11 cellular contexts compared by ENCODE assay signal in the genomic region with DNA sequence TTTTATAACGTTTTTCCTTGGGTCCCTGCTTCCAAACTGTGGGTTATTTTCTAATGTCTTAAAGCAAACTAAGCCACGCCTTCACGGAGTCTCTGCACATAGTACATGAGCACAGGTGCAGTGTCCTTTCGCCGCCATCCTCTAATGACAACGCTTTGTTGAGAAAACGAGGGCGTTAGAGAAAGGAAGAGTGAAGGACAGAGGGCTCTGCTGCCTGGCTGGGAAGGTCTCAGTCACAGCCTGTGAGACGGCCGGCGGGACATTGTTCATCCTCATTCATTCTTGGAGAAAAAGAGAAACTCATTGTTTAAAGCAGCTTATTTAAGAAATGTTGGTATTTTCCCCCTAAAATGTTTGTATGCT. TPM values are rescaled to one million over a fixed set of nuclear protein-coding genes. Genes with fewer than 3 reads are reported as not detected.
DNase-seq lines count a peak whose midpoint lies in the region; ATAC-seq and TF ChIP-seq lines count a peak whose summit lies in the region.
"Had no signal": no experiment of that assay in that cellular context is flagged by ENCODE, and none has a peak within 500 bp of the region (broad histone marks: within the 10 kb centered on the region; RNA-seq: fewer than 3 reads in every experiment).

No MANE protein-coding gene starts in this region.

- H3K9me3 ChIP-seq in SU-DHL-6 (ENCODE audit: insufficient read depth, low read length) = no peaks in the 10 kb centered on the region
- H3K9me3 ChIP-seq in gastroesophageal sphincter = no peaks in the 10 kb centered on the region
- H3K9me3 ChIP-seq in skeletal muscle tissue (ENCODE audit: control insufficient read depth in 3 of 3, low read length in 3 of 3) = no peaks in the 10 kb centered on the region

- H3K4me3 Mint-ChIP-seq in HFFc6 = peak overlapping the region; percentile 72
- H3K4me3 Mint-ChIP-seq: activated naive CD4-positive, alpha-beta T cell treated with anti-CD3 and anti-CD28 coated beads for 36 hours had no signal

- no peaks in the 10 kb centered on the region for H3K9me2 ChIP-seq in SU-DHL-6 (replicated peaks; ENCODE audit: insufficient read depth, low read length)

- no peaks in the 10 kb centered on the region for H3K36me3 ChIP-seq in SU-DHL-6 (ENCODE audit: low read length)
- no peaks in the 10 kb centered on the region for H3K36me3 ChIP-seq in gastroesophageal sphincter
- H3K36me3 ChIP-seq in skeletal muscle tissue (ENCODE audit: control insufficient read depth in 3 of 3, insufficient read depth in 3 of 3, low read length in 3 of 3) = no peaks in the 10 kb centered on the region

- no peak for TF ChIP-seq POLR2A in gastroesophageal sphincter (IDR thresholded peaks at IDR 0.05)

- H3K4me1 ChIP-seq in gastroesophageal sphincter (peaks cover 0 to 46% (median 15%) of the 10 kb centered on the region in 3 donors), skeletal muscle tissue (ENCODE audit: control insufficient read depth in 3 of 3, insufficient read depth in 3 of 3, low read length in 3 of 3) (peaks cover 25 to 40% (median 37%) of the 10 kb centered on the region in 3 donors)

- H3K36me3 Mint-ChIP-seq in HFFc6 (ENCODE audit: low read depth) = no peaks in the 10 kb centered on the region

- DNase-seq in HFFc6 (no peak), SIG-M5 (lab: John Stamatoyannopoulos, UW) (no peak), ecto neural progenitor cell (ENCODE audit: low spot score) (no peak), NCI-H2029 (lab: John Stamatoyannopoulos, UW) (no peak)
- no peak for DNase-seq in stimulated activated CD4-positive, alpha-beta T cell treated with anti-CD3 and anti-CD28 coated beads, Interleukin-15, amount 100 ng/mL, for 24 hours
- DNase-seq: occipital lobe had no signal

- no peak overlapping the region for H3K27ac ChIP-seq in SU-DHL-6 (ENCODE audit: low read depth, low read length)
- peak overlapping the region; percentile 15 to 81 (median 74) for H3K27ac ChIP-seq in gastroesophageal sphincter
- peak overlapping the region; percentile 97 for H3K27ac ChIP-seq in skeletal muscle tissue (ENCODE audit: low read depth, low read length)

- H3K9ac ChIP-seq in SU-DHL-6 (ENCODE audit: low read length) (no peak overlapping the region), skeletal muscle tissue (ENCODE audit: low read depth in 1 of 3, low read length in 3 of 3) (peak overlapping the region; percentile 73 to 83 (median 77))

- no peak overlapping the region for H3K4me3 ChIP-seq in SU-DHL-6 (ENCODE audit: insufficient read depth, low read length, poor library complexity, severe bottlenecking)
- H3K4me3 ChIP-seq in gastroesophageal sphincter = peak overlapping the region; percentile 28 to 36
- peak overlapping the region; percentile 48 to 67 (median 58) for H3K4me3 ChIP-seq in skeletal muscle tissue (ENCODE audit: low read length in 3 of 3)

- H3K27me3 ChIP-seq in SU-DHL-6 (ENCODE audit: low read length) = no peaks in the 10 kb centered on the region
- no peaks in the 10 kb centered on the region for H3K27me3 ChIP-seq in gastroesophageal sphincter
- peaks cover 0 to 2% (median 0%) of the 10 kb centered on the region in 3 donors for H3K27me3 ChIP-seq in skeletal muscle tissue (ENCODE audit: control insufficient read depth in 3 of 3, insufficient read depth in 3 of 3, low read length in 3 of 3)

- H3K9me3 Mint-ChIP-seq in HFFc6 = no peaks in the 10 kb centered on the region
- H3K9me3 Mint-ChIP-seq: activated naive CD4-positive, alpha-beta T cell treated with anti-CD3 and anti-CD28 coated beads for 36 hours had no signal

- peaks cover under 1% of the 10 kb centered on the region for H3K27me3 Mint-ChIP-seq in HFFc6 (ENCODE audit: insufficient read depth)

- H3F3A ChIP-seq in SU-DHL-6 (ENCODE audit: insufficient read depth) = no peaks in the 10 kb centered on the region

- WGBS in gastroesophageal sphincter (ENCODE audit: low coverage in 1 of 2), 2 donors = 12 to 35% methylated on average over 6 to 11 of the region's 11 CpGs

- TF ChIP-seq CTCF in HFFc6 (IDR thresholded peaks at IDR 0.05) (no peak), SU-DHL-6 (IDR thresholded peaks at IDR 0.05; ENCODE audit: insufficient read depth, low read length, poor library complexity, severe bottlenecking) (no peak), gastroesophageal sphincter (IDR thresholded peaks at IDR 0.05) (no peak)

- ATAC-seq in gastroesophageal sphincter = no peak

- H3K79me2 ChIP-seq in SU-DHL-6 (ENCODE audit: insufficient read depth, low read length) = no peaks in the 10 kb centered on the region

- peak overlapping the region; percentile 80 for H2AFZ ChIP-seq in SU-DHL-6 (ENCODE audit: low read depth, low read length, severe bottlenecking)

- peaks cover 60% of the 10 kb centered on the region for H3K4me1 Mint-ChIP-seq in HFFc6 (ENCODE audit: low read depth)

- H3K4me2 ChIP-seq in SU-DHL-6 (ENCODE audit: low read depth, low read length, poor library complexity, severe bottlenecking) = no peak overlapping the region

- H4K20me1 ChIP-seq in SU-DHL-6 (ENCODE audit: low read depth, low read length) = no peaks in the 10 kb centered on the region

- H3K27ac Mint-ChIP-seq in HFFc6 = peak overlapping the region; percentile 74; the same call in 1 of the 2 replicates
- H3K27ac Mint-ChIP-seq: activated naive CD4-positive, alpha-beta T cell treated with anti-CD3 and anti-CD28 coated beads for 36 hours had no signal

- TF ChIP-seq EP300 in gastroesophageal sphincter (IDR thresholded peaks at IDR 0.05) = no peak

RNA-seq across cellular contexts. Expression of a gene that starts 9.5 kb away (rescaled TPM):
- under 1 TPM; 0.28 to 0.99 (median 0.61) TPM for total RNA-seq in HFFc6 (2021; fragmentation: NEBNext Ultra II Directional; extraction: Animal tissue kit (Norgen Biotek cat#: 25700))
- total RNA-seq in gastroesophageal sphincter = 1 to 10 TPM; 1.4 to 7.2 (median 4.2) TPM
- total RNA-seq in skeletal muscle tissue = 7.3 TPM
- total RNA-seq: T-helper 1 cell treated with Interleukin-12 subunit alpha and Interleukin-12 subunit beta and Interleukin-4 antibody, amounts not matched to agents 30 ng/mL and 1 ng/mL, for 36 hours had no signal
